ENCODE assay signal across 12 cellular contexts in the genomic region with DNA sequence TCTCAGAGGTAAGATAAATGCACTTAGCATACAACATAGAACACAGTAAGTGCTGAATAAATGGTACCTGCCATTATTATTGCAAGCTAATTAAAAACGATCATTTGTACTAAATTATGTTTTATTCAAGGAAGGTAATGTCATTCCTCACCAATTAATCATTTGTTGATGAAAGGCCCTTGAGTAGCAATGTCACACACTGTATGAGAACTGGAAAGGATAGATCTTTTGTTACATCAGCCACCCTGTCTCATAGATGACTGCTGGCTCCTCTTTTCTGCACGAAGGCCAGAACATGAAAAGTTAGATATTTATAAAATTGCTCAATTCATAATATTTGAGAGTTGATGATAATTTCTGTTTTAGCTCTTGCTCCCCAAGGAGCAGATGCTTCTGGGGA.
DNase-seq lines count a peak whose midpoint lies in the region; ATAC-seq and TF ChIP-seq lines count a peak whose summit lies in the region.
"Had no signal": no experiment of that assay in that cellular context is flagged by ENCODE, and none has a peak within 500 bp of the region (broad histone marks: within the 10 kb centered on the region; RNA-seq: fewer than 3 reads in every experiment).

No MANE protein-coding gene starts in this region.

- WGBS in transverse colon (ENCODE audit: low coverage in 1 of 2), 2 donors: 58 to 72% methylated on average over 2 of the region's 2 CpGs

- POLR2A ChIA-PET in GM10248 (lab: Yijun Ruan, JAX): no interaction called here

- in situ Hi-C loops in transverse colon (cut with MboI; ENCODE audit: low pct_ligation_motif_present in 1 of 4, low pct_unique_long_range_greater_than_20kb in 1 of 4, low sequenced_read_pairs in 3 of 4): no loop called here

- DNase-seq in M059J (ENCODE audit: low read depth): peak; percentile 10
- DNase-seq in epithelial cell of prostate (ENCODE audit: low read depth, low spot score): no peak
- DNase-seq in transverse colon: no peak
- DNase-seq in GM10248 (ENCODE audit: extremely low spot score): no peak
- DNase-seq in NCI-H2107 treated with DMSO at 0.1 percent for 48 hours (lab: John Stamatoyannopoulos, UW; ENCODE audit: unreplicated experiment): no peak
- DNase-seq: activated naive CD8-positive, alpha-beta T cell treated with anti-CD3 and anti-CD28 coated beads, Interleukin-2, amount 10 ng/mL, durations not matched to agents 7 days and 5 days; CD8-positive, alpha-beta memory T cell; effector memory CD4-positive, alpha-beta T cell; naive thymus-derived CD8-positive, alpha-beta T cell; stimulated activated CD4-positive, alpha-beta T cell treated with anti-CD3 and anti-CD28 coated beads, Interleukin-12 subunit alpha, Interleukin-12 subunit beta, amount 100 ng/mL, for 4 hours had no signal

- H3K36me3 ChIP-seq in mucosa of rectum (ENCODE audit: control insufficient read depth in 2 of 2, insufficient read depth in 2 of 2, low read length in 2 of 2) (no peaks in the 10 kb centered on the region), transverse colon (no peaks in the 10 kb centered on the region)

- no peak for TF ChIP-seq EP300 in transverse colon (IDR thresholded peaks at IDR 0.05; ENCODE audit: low read depth)

- intact Hi-C loops in transverse colon (cut with DNase I; ENCODE audit: low total_unique reads): no loop called here

- TF ChIP-seq POLR2A in transverse colon (IDR thresholded peaks at IDR 0.05): no peak

- no peak for ATAC-seq in GM19035 (IDR thresholded peaks at IDR 0.05; ENCODE audit: unreplicated experiment)
- ATAC-seq: naive thymus-derived CD8-positive, alpha-beta T cell had no signal

- peaks cover 0 to 4% of the 10 kb centered on the region in 2 donors for H3K4me1 ChIP-seq in mucosa of rectum (ENCODE audit: control insufficient read depth in 2 of 2, insufficient read depth in 2 of 2, low read length in 2 of 2)
- H3K4me1 ChIP-seq in transverse colon: peaks cover 0 to 24% (median 6%) of the 10 kb centered on the region in 4 donors

- H3K27ac ChIP-seq in epithelial cell of prostate (peak overlapping the region; percentile 91), mucosa of rectum (ENCODE audit: low read depth in 2 of 2, low read length in 2 of 2) (peak overlapping the region; percentile 46 to 69), transverse colon (peak overlapping the region; percentile 69 to 81 (median 75))

- no peaks in the 10 kb centered on the region for H3K27me3 ChIP-seq in mucosa of rectum (ENCODE audit: control insufficient read depth in 2 of 2, insufficient read depth in 2 of 2, low read length in 2 of 2)
- no peaks in the 10 kb centered on the region for H3K27me3 ChIP-seq in transverse colon

- TF ChIP-seq CTCF in transverse colon (IDR thresholded peaks at IDR 0.05) (no peak), GM10248 (IDR thresholded peaks at IDR 0.05; ENCODE audit: control extremely low read depth, extremely low read depth, low read depth, missing control alignments) (no peak)

- H3K9ac ChIP-seq in mucosa of rectum (ENCODE audit: low read depth in 1 of 2, low read length in 2 of 2): no peak overlapping the region

- H3K9me3 ChIP-seq in mucosa of rectum (ENCODE audit: control insufficient read depth in 2 of 2, low read length in 2 of 2) (no peaks in the 10 kb centered on the region), transverse colon (no peaks in the 10 kb centered on the region)

- CTCF ChIA-PET in GM10248 (lab: Yijun Ruan, JAX): interaction anchor here (1.3 kb wide), 1 partner anchor 12 kb away, joined by 3 read pairs; no protein-coding TSS in a partner anchor

- H3K4me3 ChIP-seq in mucosa of rectum (ENCODE audit: low read length in 2 of 2): no peak overlapping the region
- H3K4me3 ChIP-seq in transverse colon: no peak overlapping the region
